ENCODE assay signal across 24 cellular contexts in genomic region chr5:916441-917293, GRCh38.
"Had no signal": no experiment of that assay in that cellular context is flagged by ENCODE, and none has a peak within 500 bp of the region (broad histone marks: within the 10 kb centered on the region; RNA-seq: fewer than 3 reads in every experiment).

No MANE protein-coding gene starts in this region.

- DNase-seq: activated CD4-positive, alpha-beta memory T cell treated with anti-CD3 and anti-CD28 coated beads, Interleukin-2, amount 10 ng/mL, durations not matched to agents 7 days and 5 days; activated CD4-positive, alpha-beta T cell treated with anti-CD3 and anti-CD28 coated beads for 48 hours; activated CD8-positive, alpha-beta memory T cell treated with anti-CD3 and anti-CD28 coated beads, Interleukin-2, amount 10 ng/mL, durations not matched to agents 7 days and 5 days; activated naive CD4-positive, alpha-beta T cell treated with anti-CD3 and anti-CD28 coated beads for 36 hours; brain microvascular endothelial cell; central memory CD4-positive, alpha-beta T cell; dorsolateral prefrontal cortex; foreskin melanocyte; hypothalamus; islet precursor cell; left colon; midbrain; nucleus accumbens; stimulated activated CD4-positive, alpha-beta T cell treated with anti-CD3 and anti-CD28 coated beads, Interleukin-15, amount 100 ng/mL, for 24 hours; stimulated activated CD4-positive, alpha-beta T cell treated with anti-CD3 and anti-CD28 coated beads, Interleukin-4, amount 100 ng/mL, for 1 hour; stomach; SW 1271 had no signal

- H3K27me3 ChIP-seq: brain microvascular endothelial cell, dorsolateral prefrontal cortex, right atrium auricular region, stomach had no signal

- H3K9me3 ChIP-seq: prostate gland, right atrium auricular region, stomach had no signal

- FAIRE-seq: colon, TTC549 had no signal

- H3K4me3 ChIP-seq: dorsolateral prefrontal cortex, prostate gland, right atrium auricular region, skin epidermis, stomach had no signal

- H3K27ac ChIP-seq: brain microvascular endothelial cell, dorsolateral prefrontal cortex, prostate gland, right atrium auricular region, skin epidermis, stomach had no signal

- ATAC-seq: activated CD8-positive, alpha-beta memory T cell treated with anti-CD3 and anti-CD28 coated beads, Interleukin-2, amount 10 ng/mL, durations not matched to agents 7 days and 5 days; left colon; stimulated activated effector memory CD8-positive, alpha-beta T cell treated with anti-CD3 and anti-CD28 coated beads, Interleukin-12 subunit alpha, Interleukin-12 subunit beta, amount 100 ng/mL, for 72 hours; WTC11 had no signal

- H3K36me3 ChIP-seq: prostate gland, right atrium auricular region had no signal

- H3K4me1 ChIP-seq: prostate gland had no signal
